Comparison of ENCODE assay signal across 16 cellular contexts in genomic region chr2:176582183-176582582, GRCh38.
DNase-seq lines count a peak whose midpoint lies in the region; ATAC-seq and TF ChIP-seq lines count a peak whose summit lies in the region.
"Had no signal": no experiment of that assay in that cellular context is flagged by ENCODE, and none has a peak within 500 bp of the region (broad histone marks: within the 10 kb centered on the region; RNA-seq: fewer than 3 reads in every experiment).

No MANE protein-coding gene starts in this region.

- no peak overlapping the region for H4K5ac ChIP-seq in mesendoderm (ENCODE audit: low read length)

- DNase-seq in M059J (ENCODE audit: low read depth) (peak; percentile 21), mesendoderm (peak; percentile 61), tibial nerve (ENCODE audit: low spot score in 2 of 2) (no peak), HUDEP-2 (lab: John Stamatoyannopoulos, UW; ENCODE audit: unreplicated experiment in 76 of 76) (no peak)
- DNase-seq: CD8-positive, alpha-beta T cell; DND-41; GDM1; NCI-H1105 treated with DMSO at 0.1 percent for 48 hours; NCI-H187 treated with DMSO at 0.1 percent for 48 hours; NCI-H510A; Right ventricle myocardium superior had no signal

- no peak overlapping the region for H2AK5ac ChIP-seq in mesendoderm (ENCODE audit: low read length)

- no peak overlapping the region for H3K4me2 ChIP-seq in mesendoderm (ENCODE audit: low read length)
- H3K4me2 ChIP-seq: GM23338 had no signal

- H3K9me3 ChIP-seq in skeletal muscle tissue (ENCODE audit: control insufficient read depth in 3 of 3, low read length in 3 of 3): no peaks in the 10 kb centered on the region
- H3K9me3 ChIP-seq in tibial nerve: no peaks in the 10 kb centered on the region

- H3K4ac ChIP-seq in mesendoderm (ENCODE audit: low read depth, low read length): no peak overlapping the region

- TF ChIP-seq POLR2A in tibial nerve (IDR thresholded peaks at IDR 0.05): no peak

- H3K27ac ChIP-seq in mesendoderm (ENCODE audit: low read depth, low read length) (no peak overlapping the region), skeletal muscle tissue (ENCODE audit: low read depth, low read length) (peak overlapping the region; percentile 21), tibial nerve (no peak overlapping the region)

- no peak overlapping the region for H3K23ac ChIP-seq in mesendoderm (ENCODE audit: low read length)

- H2BK5ac ChIP-seq in mesendoderm (ENCODE audit: low read length): no peak overlapping the region

- WGBS in mesendoderm (ENCODE audit: extremely low coverage, insufficient coverage, low lambda C conversion rate): no CpG with 5 or more reads among the region's 2 CpGs
- WGBS in tibial nerve, 2 donors: 45 to 49% methylated on average over 2 of the region's 2 CpGs

- H2BK120ac ChIP-seq in mesendoderm (ENCODE audit: low read depth, low read length): no peak overlapping the region

- no peak overlapping the region for H3K4me3 ChIP-seq in mesendoderm (ENCODE audit: low read length)
- no peak overlapping the region for H3K4me3 ChIP-seq in skeletal muscle tissue (ENCODE audit: low read length in 3 of 3)
- H3K4me3 ChIP-seq in tibial nerve: no peak overlapping the region
- H3K4me3 ChIP-seq: GM23338 had no signal

- no peak overlapping the region for H3K56ac ChIP-seq in mesendoderm (ENCODE audit: low read length)

- H3K9ac ChIP-seq in mesendoderm (ENCODE audit: low read length): no peak overlapping the region
- H3K9ac ChIP-seq in skeletal muscle tissue (ENCODE audit: low read depth in 1 of 3, low read length in 3 of 3): no peak overlapping the region

- ATAC-seq in SK-N-SH treated with all-trans-retinoic acid at 6 μM for 48 hours (peak; percentile 26; the same call in 2 of the 3 replicates), HG03571 (IDR thresholded peaks at IDR 0.05; ENCODE audit: unreplicated experiment) (no peak)
- ATAC-seq: CD8-positive, alpha-beta T cell; GM23338; HepG2 had no signal

- no peaks in the 10 kb centered on the region for H3K79me2 ChIP-seq in mesendoderm (ENCODE audit: control insufficient read depth, insufficient read depth, low read length)

- H3K4me1 ChIP-seq in mesendoderm (ENCODE audit: control insufficient read depth, low read depth, low read length) (peaks cover 2% of the 10 kb centered on the region), skeletal muscle tissue (ENCODE audit: control insufficient read depth in 3 of 3, insufficient read depth in 3 of 3, low read length in 3 of 3) (peaks cover 0 to 3% (median 0%) of the 10 kb centered on the region in 3 donors), tibial nerve (peaks cover 0 to 25% (median 0%) of the 10 kb centered on the region in 4 donors)

- H2BK15ac ChIP-seq in mesendoderm (replicated peaks; ENCODE audit: low read depth): no peak overlapping the region

- no peak overlapping the region for H4K8ac ChIP-seq in mesendoderm (ENCODE audit: low read depth, low read length)

- no peak for TF ChIP-seq EP300 in tibial nerve (IDR thresholded peaks at IDR 0.05)

- TF ChIP-seq CTCF in tibial nerve (IDR thresholded peaks at IDR 0.05): no peak

- no peaks in the 10 kb centered on the region for H3K79me1 ChIP-seq in mesendoderm (ENCODE audit: low read length)

- no peaks in the 10 kb centered on the region for H3K36me3 ChIP-seq in mesendoderm (ENCODE audit: control insufficient read depth, insufficient read depth, low read length)
- no peaks in the 10 kb centered on the region for H3K36me3 ChIP-seq in skeletal muscle tissue (ENCODE audit: control insufficient read depth in 3 of 3, insufficient read depth in 3 of 3, low read length in 3 of 3)
- no peaks in the 10 kb centered on the region for H3K36me3 ChIP-seq in tibial nerve

- no peaks in the 10 kb centered on the region for H3K27me3 ChIP-seq in mesendoderm (ENCODE audit: insufficient read depth, low read length, poor library complexity)
- no peaks in the 10 kb centered on the region for H3K27me3 ChIP-seq in skeletal muscle tissue (ENCODE audit: control insufficient read depth in 3 of 3, insufficient read depth in 3 of 3, low read length in 3 of 3)
- H3K27me3 ChIP-seq in tibial nerve: peaks cover 0 to 5% of the 10 kb centered on the region in 2 donors

- no peak overlapping the region for H3K18ac ChIP-seq in mesendoderm (ENCODE audit: low read length)

TF ChIP-seq in SK-N-SH treated with all-trans-retinoic acid at 6 μM for 48 hours, 23 proteins besides CTCF, POLR2A, EP300 and RAD21:
- TF ChIP-seq OSR1 (CRISPR knock-in tag; IDR thresholded peaks at IDR 0.05) (no peak), TOX (CRISPR knock-in tag; IDR thresholded peaks at IDR 0.05; ENCODE audit: borderline replicate concordance) (0 out of 2 replicates have a peak, but pooled peaks have one; percentile 6), PPARA (CRISPR knock-in tag; IDR thresholded peaks at IDR 0.05; ENCODE audit: borderline replicate concordance) (no peak)

Comparison
In these comparisons a context has a peak if more than half of its experiments do, and no peak if none do; other contexts are left out.
1. DNase-seq: peak in M059J (single experiment) and mesendoderm (single experiment); none in tibial nerve (0 of 2) and HUDEP-2 (0 of 76).